ENCODE assay signal across 8 cellular contexts in genomic region chr14:33676135-33676566, GRCh38.
DNase-seq lines count a peak whose midpoint lies in the region.

No MANE protein-coding gene starts in this region.

- DNase-seq in AML-193 (lab: John Stamatoyannopoulos, UW) (peak; percentile 9 to 13), H4 (ENCODE audit: low spot score) (peak; percentile 87), NCI-H748 treated with DMSO at 0.1 percent for 48 hours (lab: John Stamatoyannopoulos, UW) (peak; percentile 47), ecto neural progenitor cell (ENCODE audit: low spot score) (peak; percentile 80), midbrain (lab: John Stamatoyannopoulos, UW) (peak; percentile 29), mucosa of gallbladder (ENCODE audit: low spot score) (no peak)
- DNase-seq in activated CD4-positive, CD25-positive, alpha-beta regulatory T cell treated with anti-CD3 and anti-CD28 coated beads, Interleukin-2, amount 50 U/mL, for 72 hours = no peak
- no peak for DNase-seq in stimulated activated CD4-positive, alpha-beta T cell treated with anti-CD3 and anti-CD28 coated beads, Interleukin-1b, Interleukin-23, amount 100 ng/mL, for 48 hours

Comparison
In these comparisons a context has a peak if more than half of its experiments do, and no peak if none do; other contexts are left out.
1. DNase-seq: peak in AML-193 (2 of 2), H4 (single experiment), NCI-H748 treated with DMSO at 0.1 percent for 48 hours (single experiment), ecto neural progenitor cell (single experiment) and midbrain (single experiment); none in activated CD4-positive, CD25-positive, alpha-beta regulatory T cell treated with anti-CD3 and anti-CD28 coated beads, Interleukin-2, amount 50 U/mL, for 72 hours (single experiment), mucosa of gallbladder (single experiment) and stimulated activated CD4-positive, alpha-beta T cell treated with anti-CD3 and anti-CD28 coated beads, Interleukin-1b, Interleukin-23, amount 100 ng/mL, for 48 hours (single experiment).